2 cellular contexts compared by ENCODE assay signal in the genomic region with DNA sequence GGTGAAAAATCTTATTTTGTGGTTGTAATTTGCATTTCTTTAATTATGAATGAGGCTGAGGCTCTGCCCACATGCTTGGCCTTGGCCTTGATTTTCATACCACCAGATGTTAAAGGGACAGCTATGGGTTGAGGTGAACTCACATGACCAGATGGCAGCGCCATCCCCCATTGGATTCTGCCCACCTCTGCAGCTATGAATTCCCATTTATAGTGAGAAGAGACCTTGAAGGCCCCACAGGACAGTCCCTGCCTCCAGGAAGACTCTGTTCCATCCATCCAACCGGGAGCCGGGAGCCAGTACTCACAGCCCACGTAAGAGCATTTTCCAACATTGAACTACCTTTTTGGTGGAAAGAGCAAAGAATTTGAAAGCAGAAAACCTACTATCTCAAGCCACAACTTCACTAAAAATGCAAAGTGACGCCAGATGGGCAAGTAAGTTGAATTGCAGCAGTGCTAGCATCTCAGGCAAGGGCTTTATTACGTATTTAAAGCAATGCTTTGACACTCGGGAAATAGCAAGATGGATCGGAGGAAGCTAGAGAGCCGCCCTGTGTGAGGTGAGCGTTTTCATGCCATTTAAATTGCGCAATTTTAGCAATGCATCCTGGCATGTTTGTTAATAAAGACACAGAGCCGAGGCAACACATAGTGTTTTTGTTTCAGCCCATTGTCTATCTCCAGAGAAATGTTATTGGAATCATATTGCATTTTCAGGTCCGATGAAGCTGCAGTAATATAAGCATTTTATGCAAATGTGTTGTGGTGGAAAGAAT.
TF ChIP-seq lines count a peak whose summit lies in the region.

No MANE protein-coding gene starts in this region.

TF ChIP-seq in GM23338, 12 proteins besides CTCF, POLR2A, EP300 and RAD21 (continued from another document):
- no peak for TF ChIP-seq POLR2AphosphoS5 (IDR thresholded peaks at IDR 0.05; ENCODE audit: low read depth)
- no peak for TF ChIP-seq JUNB (IDR thresholded peaks at IDR 0.05; ENCODE audit: unreplicated experiment)
- no peak for TF ChIP-seq CREB1 (CRISPR knock-in tag; IDR thresholded peaks at IDR 0.05; ENCODE audit: low read depth)
- no peak for TF ChIP-seq ZNF114 (CRISPR knock-in tag; IDR thresholded peaks at IDR 0.05)
- no peak for TF ChIP-seq EZH2phosphoT487 (IDR thresholded peaks at IDR 0.05; ENCODE audit: unreplicated experiment)
- no peak for TF ChIP-seq NANOG (IDR thresholded peaks at IDR 0.05; ENCODE audit: borderline replicate concordance)
- no peak for TF ChIP-seq ZNF331 (CRISPR knock-in tag; IDR thresholded peaks at IDR 0.05; ENCODE audit: low read depth)
- TF ChIP-seq, protein P1, sequence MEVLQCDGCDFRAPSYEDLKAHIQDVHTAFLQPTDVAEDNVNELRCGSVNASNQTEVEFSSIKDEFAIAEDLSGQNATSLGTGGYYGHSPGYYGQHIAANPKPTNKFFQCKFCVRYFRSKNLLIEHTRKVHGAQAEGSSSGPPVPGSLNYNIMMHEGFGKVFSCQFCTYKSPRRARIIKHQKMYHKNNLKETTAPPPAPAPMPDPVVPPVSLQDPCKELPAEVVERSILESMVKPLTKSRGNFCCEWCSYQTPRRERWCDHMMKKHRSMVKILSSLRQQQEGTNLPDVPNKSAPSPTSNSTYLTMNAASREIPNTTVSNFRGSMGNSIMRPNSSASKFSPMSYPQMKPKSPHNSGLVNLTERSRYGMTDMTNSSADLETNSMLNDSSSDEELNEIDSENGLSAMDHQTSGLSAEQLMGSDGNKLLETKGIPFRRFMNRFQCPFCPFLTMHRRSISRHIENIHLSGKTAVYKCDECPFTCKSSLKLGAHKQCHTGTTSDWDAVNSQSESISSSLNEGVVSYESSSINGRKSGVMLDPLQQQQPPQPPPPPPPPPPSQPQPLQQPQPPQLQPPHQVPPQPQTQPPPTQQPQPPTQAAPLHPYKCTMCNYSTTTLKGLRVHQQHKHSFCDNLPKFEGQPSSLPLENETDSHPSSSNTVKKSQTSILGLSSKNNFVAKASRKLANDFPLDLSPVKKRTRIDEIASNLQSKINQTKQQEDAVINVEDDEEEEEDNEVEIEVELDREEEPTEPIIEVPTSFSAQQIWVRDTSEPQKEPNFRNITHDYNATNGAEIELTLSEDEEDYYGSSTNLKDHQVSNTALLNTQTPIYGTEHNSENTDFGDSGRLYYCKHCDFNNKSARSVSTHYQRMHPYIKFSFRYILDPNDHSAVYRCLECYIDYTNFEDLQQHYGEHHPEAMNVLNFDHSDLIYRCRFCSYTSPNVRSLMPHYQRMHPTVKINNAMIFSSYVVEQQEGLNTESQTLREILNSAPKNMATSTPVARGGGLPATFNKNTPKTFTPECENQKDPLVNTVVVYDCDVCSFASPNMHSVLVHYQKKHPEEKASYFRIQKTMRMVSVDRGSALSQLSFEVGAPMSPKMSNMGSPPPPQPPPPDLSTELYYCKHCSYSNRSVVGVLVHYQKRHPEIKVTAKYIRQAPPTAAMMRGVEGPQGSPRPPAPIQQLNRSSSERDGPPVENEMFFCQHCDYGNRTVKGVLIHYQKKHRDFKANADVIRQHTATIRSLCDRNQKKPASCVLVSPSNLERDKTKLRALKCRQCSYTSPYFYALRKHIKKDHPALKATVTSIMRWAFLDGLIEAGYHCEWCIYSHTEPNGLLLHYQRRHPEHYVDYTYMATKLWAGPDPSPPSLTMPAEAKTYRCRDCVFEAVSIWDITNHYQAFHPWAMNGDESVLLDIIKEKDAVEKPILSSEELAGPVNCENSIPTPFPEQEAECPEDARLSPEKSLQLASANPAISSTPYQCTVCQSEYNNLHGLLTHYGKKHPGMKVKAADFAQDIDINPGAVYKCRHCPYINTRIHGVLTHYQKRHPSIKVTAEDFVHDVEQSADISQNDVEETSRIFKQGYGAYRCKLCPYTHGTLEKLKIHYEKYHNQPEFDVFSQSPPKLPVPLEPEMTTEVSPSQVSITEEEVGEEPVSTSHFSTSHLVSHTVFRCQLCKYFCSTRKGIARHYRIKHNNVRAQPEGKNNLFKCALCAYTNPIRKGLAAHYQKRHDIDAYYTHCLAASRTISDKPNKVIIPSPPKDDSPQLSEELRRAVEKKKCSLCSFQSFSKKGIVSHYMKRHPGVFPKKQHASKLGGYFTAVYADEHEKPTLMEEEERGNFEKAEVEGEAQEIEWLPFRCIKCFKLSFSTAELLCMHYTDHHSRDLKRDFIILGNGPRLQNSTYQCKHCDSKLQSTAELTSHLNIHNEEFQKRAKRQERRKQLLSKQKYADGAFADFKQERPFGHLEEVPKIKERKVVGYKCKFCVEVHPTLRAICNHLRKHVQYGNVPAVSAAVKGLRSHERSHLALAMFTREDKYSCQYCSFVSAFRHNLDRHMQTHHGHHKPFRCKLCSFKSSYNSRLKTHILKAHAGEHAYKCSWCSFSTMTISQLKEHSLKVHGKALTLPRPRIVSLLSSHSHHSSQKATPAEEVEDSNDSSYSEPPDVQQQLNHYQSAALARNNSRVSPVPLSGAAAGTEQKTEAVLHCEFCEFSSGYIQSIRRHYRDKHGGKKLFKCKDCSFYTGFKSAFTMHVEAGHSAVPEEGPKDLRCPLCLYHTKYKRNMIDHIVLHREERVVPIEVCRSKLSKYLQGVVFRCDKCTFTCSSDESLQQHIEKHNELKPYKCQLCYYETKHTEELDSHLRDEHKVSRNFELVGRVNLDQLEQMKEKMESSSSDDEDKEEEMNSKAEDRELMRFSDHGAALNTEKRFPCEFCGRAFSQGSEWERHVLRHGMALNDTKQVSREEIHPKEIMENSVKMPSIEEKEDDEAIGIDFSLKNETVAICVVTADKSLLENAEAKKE (CRISPR knock-in tag; IDR thresholded peaks at IDR 0.05), result no peak
- TF ChIP-seq, protein P2, sequence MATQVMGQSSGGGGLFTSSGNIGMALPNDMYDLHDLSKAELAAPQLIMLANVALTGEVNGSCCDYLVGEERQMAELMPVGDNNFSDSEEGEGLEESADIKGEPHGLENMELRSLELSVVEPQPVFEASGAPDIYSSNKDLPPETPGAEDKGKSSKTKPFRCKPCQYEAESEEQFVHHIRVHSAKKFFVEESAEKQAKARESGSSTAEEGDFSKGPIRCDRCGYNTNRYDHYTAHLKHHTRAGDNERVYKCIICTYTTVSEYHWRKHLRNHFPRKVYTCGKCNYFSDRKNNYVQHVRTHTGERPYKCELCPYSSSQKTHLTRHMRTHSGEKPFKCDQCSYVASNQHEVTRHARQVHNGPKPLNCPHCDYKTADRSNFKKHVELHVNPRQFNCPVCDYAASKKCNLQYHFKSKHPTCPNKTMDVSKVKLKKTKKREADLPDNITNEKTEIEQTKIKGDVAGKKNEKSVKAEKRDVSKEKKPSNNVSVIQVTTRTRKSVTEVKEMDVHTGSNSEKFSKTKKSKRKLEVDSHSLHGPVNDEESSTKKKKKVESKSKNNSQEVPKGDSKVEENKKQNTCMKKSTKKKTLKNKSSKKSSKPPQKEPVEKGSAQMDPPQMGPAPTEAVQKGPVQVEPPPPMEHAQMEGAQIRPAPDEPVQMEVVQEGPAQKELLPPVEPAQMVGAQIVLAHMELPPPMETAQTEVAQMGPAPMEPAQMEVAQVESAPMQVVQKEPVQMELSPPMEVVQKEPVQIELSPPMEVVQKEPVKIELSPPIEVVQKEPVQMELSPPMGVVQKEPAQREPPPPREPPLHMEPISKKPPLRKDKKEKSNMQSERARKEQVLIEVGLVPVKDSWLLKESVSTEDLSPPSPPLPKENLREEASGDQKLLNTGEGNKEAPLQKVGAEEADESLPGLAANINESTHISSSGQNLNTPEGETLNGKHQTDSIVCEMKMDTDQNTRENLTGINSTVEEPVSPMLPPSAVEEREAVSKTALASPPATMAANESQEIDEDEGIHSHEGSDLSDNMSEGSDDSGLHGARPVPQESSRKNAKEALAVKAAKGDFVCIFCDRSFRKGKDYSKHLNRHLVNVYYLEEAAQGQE (IDR thresholded peaks at IDR 0.05; ENCODE audit: unreplicated experiment), result no peak
- no peak for TF ChIP-seq EZH2 (IDR thresholded peaks at IDR 0.05; ENCODE audit: low read depth, unreplicated experiment)
- TF ChIP-seq STAT1 (IDR thresholded peaks at IDR 0.05; ENCODE audit: unreplicated experiment), result no peak
TF ChIP-seq in GM23338: peak in this region for 0.

TF ChIP-seq in K562, 482 proteins besides CTCF, POLR2A, EP300 and RAD21 (continued from another document):
- TF ChIP-seq, protein P3, sequence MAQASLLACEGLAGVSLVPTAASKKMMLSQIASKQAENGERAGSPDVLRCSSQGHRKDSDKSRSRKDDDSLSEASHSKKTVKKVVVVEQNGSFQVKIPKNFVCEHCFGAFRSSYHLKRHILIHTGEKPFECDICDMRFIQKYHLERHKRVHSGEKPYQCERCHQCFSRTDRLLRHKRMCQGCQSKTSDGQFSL (CRISPR knock-in tag; IDR thresholded peaks at IDR 0.05), result no peak
- TF ChIP-seq, protein P3 (tag; IDR thresholded peaks at IDR 0.05), result no peak
- TF ChIP-seq, protein P4, sequence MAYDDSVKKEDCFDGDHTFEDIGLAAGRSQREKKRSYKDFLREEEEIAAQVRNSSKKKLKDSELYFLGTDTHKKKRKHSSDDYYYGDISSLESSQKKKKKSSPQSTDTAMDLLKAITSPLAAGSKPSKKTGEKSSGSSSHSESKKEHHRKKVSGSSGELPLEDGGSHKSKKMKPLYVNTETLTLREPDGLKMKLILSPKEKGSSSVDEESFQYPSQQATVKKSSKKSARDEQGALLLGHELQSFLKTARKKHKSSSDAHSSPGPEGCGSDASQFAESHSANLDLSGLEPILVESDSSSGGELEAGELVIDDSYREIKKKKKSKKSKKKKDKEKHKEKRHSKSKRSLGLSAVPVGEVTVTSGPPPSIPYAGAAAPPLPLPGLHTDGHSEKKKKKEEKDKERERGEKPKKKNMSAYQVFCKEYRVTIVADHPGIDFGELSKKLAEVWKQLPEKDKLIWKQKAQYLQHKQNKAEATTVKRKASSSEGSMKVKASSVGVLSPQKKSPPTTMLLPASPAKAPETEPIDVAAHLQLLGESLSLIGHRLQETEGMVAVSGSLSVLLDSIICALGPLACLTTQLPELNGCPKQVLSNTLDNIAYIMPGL (CRISPR knock-in tag; IDR thresholded peaks at IDR 0.05), result no peak
- peak; percentile 30 for TF ChIP-seq MEIS2 (IDR thresholded peaks at IDR 0.05; ENCODE audit: partially characterized antibody)
- TF ChIP-seq ILK (tag; IDR thresholded peaks at IDR 0.05; ENCODE audit: borderline replicate concordance, low read depth), result no peak
- TF ChIP-seq CBFA2T2 (conservative IDR thresholded peaks at IDR 0.05), result no peak
- TF ChIP-seq, protein P5, sequence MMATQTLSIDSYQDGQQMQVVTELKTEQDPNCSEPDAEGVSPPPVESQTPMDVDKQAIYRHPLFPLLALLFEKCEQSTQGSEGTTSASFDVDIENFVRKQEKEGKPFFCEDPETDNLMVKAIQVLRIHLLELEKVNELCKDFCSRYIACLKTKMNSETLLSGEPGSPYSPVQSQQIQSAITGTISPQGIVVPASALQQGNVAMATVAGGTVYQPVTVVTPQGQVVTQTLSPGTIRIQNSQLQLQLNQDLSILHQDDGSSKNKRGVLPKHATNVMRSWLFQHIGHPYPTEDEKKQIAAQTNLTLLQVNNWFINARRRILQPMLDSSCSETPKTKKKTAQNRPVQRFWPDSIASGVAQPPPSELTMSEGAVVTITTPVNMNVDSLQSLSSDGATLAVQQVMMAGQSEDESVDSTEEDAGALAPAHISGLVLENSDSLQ (IDR thresholded peaks at IDR 0.05), result 0 out of 2 replicates have a peak, but pooled peaks have one; percentile 25
- TF ChIP-seq, protein P6, sequence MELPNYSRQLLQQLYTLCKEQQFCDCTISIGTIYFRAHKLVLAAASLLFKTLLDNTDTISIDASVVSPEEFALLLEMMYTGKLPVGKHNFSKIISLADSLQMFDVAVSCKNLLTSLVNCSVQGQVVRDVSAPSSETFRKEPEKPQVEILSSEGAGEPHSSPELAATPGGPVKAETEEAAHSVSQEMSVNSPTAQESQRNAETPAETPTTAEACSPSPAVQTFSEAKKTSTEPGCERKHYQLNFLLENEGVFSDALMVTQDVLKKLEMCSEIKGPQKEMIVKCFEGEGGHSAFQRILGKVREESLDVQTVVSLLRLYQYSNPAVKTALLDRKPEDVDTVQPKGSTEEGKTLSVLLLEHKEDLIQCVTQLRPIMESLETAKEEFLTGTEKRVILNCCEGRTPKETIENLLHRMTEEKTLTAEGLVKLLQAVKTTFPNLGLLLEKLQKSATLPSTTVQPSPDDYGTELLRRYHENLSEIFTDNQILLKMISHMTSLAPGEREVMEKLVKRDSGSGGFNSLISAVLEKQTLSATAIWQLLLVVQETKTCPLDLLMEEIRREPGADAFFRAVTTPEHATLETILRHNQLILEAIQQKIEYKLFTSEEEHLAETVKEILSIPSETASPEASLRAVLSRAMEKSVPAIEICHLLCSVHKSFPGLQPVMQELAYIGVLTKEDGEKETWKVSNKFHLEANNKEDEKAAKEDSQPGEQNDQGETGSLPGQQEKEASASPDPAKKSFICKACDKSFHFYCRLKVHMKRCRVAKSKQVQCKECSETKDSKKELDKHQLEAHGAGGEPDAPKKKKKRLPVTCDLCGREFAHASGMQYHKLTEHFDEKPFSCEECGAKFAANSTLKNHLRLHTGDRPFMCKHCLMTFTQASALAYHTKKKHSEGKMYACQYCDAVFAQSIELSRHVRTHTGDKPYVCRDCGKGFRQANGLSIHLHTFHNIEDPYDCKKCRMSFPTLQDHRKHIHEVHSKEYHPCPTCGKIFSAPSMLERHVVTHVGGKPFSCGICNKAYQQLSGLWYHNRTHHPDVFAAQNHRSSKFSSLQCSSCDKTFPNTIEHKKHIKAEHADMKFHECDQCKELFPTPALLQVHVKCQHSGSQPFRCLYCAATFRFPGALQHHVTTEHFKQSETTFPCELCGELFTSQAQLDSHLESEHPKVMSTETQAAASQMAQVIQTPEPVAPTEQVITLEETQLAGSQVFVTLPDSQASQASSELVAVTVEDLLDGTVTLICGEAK (IDR thresholded peaks at IDR 0.05), result no peak
- TF ChIP-seq, protein P6 (CRISPR knock-in tag; IDR thresholded peaks at IDR 0.05), result no peak
- TF ChIP-seq CEBPB (tag; IDR thresholded peaks at IDR 0.05), result peak; percentile 87
- TF ChIP-seq PHB2 (IDR thresholded peaks at IDR 0.05; ENCODE audit: low read depth), result no peak
- no peak for TF ChIP-seq ZNF212 (CRISPR knock-in tag; IDR thresholded peaks at IDR 0.05)
